In genomic region chrX:123859828-123860505, GRCh38 we compare ENCODE assay signal across 8 cellular contexts. TPM values are rescaled to one million over a fixed set of nuclear protein-coding genes. Genes with fewer than 3 reads are reported as not detected.
A peak's percentile ranks its signal among the peaks of the same experiment; 100 is the strongest.
DNase-seq lines count a peak whose midpoint lies in the region; ATAC-seq and TF ChIP-seq lines count a peak whose summit lies in the region.

TSS of gene XIAP (plus strand) at chrX:123860053. CDS start at chrX:123885663, 25,610 bp downstream.

- BruUV-seq in IMR-90 (replicated peaks; lab: Mats Ljungman, UMichigan), result no TSS peak

- POLR2A ChIA-PET in IMR-90 (lab: Charles Lee; ENCODE audit: unreplicated experiment), result interaction anchor here (0.6 kb wide), 1 partner anchor 299 kb away, joined by 6 read pairs; no protein-coding TSS in a partner anchor

- peak within 1 kb of the TSS; percentile 51 for H2AK5ac ChIP-seq in IMR-90 (ENCODE audit: low read depth, low read length)

- H3K23ac ChIP-seq in IMR-90 (ENCODE audit: low read depth, low read length), result peak within 1 kb of the TSS; percentile 35

- dilution Hi-C loops in IMR-90 (cut with HindIII; ENCODE audit: low sequenced_read_pairs, unreplicated experiment), result no loop called here

- TF ChIP-seq RAD21 in IMR-90 (IDR thresholded peaks at IDR 0.05; ENCODE audit: low read length) (no peak), neural cell (conservative IDR thresholded peaks at IDR 0.05) (no peak)

- intact Hi-C loops in IMR-90 (cut with micrococcal nuclease), result no loop called here

- H2AK9ac ChIP-seq in IMR-90 (replicated peaks; ENCODE audit: low read depth, low read length, poor library complexity), result peak within 1 kb of the TSS; percentile 87

- H4K20me1 ChIP-seq in IMR-90 (ENCODE audit: insufficient read depth, low read length) (no peaks in the 10 kb centered on the region), neural cell (ENCODE audit: insufficient read depth) (no peaks in the 10 kb centered on the region)

- peak within 1 kb of the TSS; percentile 96 for H3K4me2 ChIP-seq in IMR-90 (ENCODE audit: low read depth, low read length)
- H3K4me2 ChIP-seq in neural cell (ENCODE audit: low read length), result peak within 1 kb of the TSS; percentile 51

- H3K4me1 ChIP-seq in IMR-90 (ENCODE audit: control insufficient read depth, insufficient read depth, low read length), result no peaks in the 10 kb centered on the region
- peaks cover 3% of the 10 kb centered on the region for H3K4me1 ChIP-seq in stomach smooth muscle (ENCODE audit: control insufficient read depth, insufficient read depth, low read length)

- no peaks in the 10 kb centered on the region for H3K27me3 ChIP-seq in IMR-90 (ENCODE audit: control insufficient read depth, insufficient read depth, low read length)
- no peaks in the 10 kb centered on the region for H3K27me3 ChIP-seq in neural cell (ENCODE audit: insufficient read depth, low read depth, low read length)
- no peaks in the 10 kb centered on the region for H3K27me3 ChIP-seq in stomach smooth muscle (ENCODE audit: control insufficient read depth in 1 of 2, insufficient read depth in 2 of 2, low read length in 2 of 2)

- H3K9me3 ChIP-seq in IMR-90 (ENCODE audit: control insufficient read depth, insufficient read depth, low read length), result no peaks in the 10 kb centered on the region; the same call in 1 of the 2 replicates
- H3K9me3 ChIP-seq in neural cell (ENCODE audit: low read length), result no peaks in the 10 kb centered on the region
- peaks cover 0 to 3% of the 10 kb centered on the region in 2 donors for H3K9me3 ChIP-seq in stomach smooth muscle (ENCODE audit: control insufficient read depth in 2 of 2, low read length in 2 of 2)

- DNase-seq in DMS79 (lab: John Stamatoyannopoulos, UW) (peak; percentile 73), IMR-90 (peak; percentile 84), SHP77 (lab: John Stamatoyannopoulos, UW) (peak; percentile 46 to 70), fibroblast of the conjunctiva (ENCODE audit: low read depth) (peak; percentile 83)
- peak; percentile 85 for DNase-seq in activated effector memory CD4-positive, alpha-beta T cell treated with anti-CD3 and anti-CD28 coated beads, Interleukin-2, amount 50 U/mL, for 16 hours

- H2BK5ac ChIP-seq in IMR-90 (ENCODE audit: low read depth, low read length, poor library complexity, severe bottlenecking), result peak within 1 kb of the TSS; percentile 91

- peak within 1 kb of the TSS; percentile 59; the same call in 1 of the 2 replicates for H2BK120ac ChIP-seq in IMR-90 (ENCODE audit: low read depth, low read length)

- peak within 1 kb of the TSS; percentile 26; the same call in 1 of the 3 replicates for H2BK15ac ChIP-seq in IMR-90 (ENCODE audit: low read depth, low read length)

- ATAC-seq in GM21528 (IDR thresholded peaks at IDR 0.05; ENCODE audit: low FRiP score, unreplicated experiment), result peak; percentile 80
- peak; percentile 96 for ATAC-seq in IMR-90 (ENCODE audit: low read depth)

- peak within 1 kb of the TSS; percentile 63 for H4K91ac ChIP-seq in IMR-90 (ENCODE audit: insufficient read depth, low read depth, low read length)

- H4K5ac ChIP-seq in IMR-90 (ENCODE audit: low read depth, low read length), result peak within 1 kb of the TSS; percentile 97

- 40% methylated on average over 9 of the region's 62 CpGs; no CpG with 5 or more reads in 1 of the 2 experiments for WGBS in IMR-90 (ENCODE audit: extremely low coverage in 2 of 2, insufficient read length in 1 of 2), 2 experiments

- peak within 1 kb of the TSS; percentile 97 for H3K56ac ChIP-seq in IMR-90 (ENCODE audit: extremely low read depth, insufficient read depth, low read length)

- H2AFZ ChIP-seq in IMR-90 (replicated peaks; ENCODE audit: low read length, poor library complexity), result peak within 1 kb of the TSS; percentile 89
- peak within 1 kb of the TSS; percentile 85 for H2AFZ ChIP-seq in neural cell (ENCODE audit: low read depth, low read length)

- peak within 1 kb of the TSS; percentile 90 for H3K4me3 ChIP-seq in IMR-90 (ENCODE audit: insufficient read depth, low read depth, low read length)
- H3K4me3 ChIP-seq in neural cell (ENCODE audit: low read length), result peak within 1 kb of the TSS; percentile 82
- H3K4me3 ChIP-seq in stomach smooth muscle (ENCODE audit: low read length in 2 of 2), result peak within 1 kb of the TSS; percentile 57 to 79

- H3F3A ChIP-seq in neural cell (ENCODE audit: insufficient read depth, low read length, poor library complexity, severe bottlenecking), result no peaks in the 10 kb centered on the region

- peak within 1 kb of the TSS; percentile 89 for H3K4ac ChIP-seq in IMR-90 (ENCODE audit: low read depth, low read length)

- TF ChIP-seq EP300 in neural cell (conservative IDR thresholded peaks at IDR 0.05; ENCODE audit: poor library complexity, severe bottlenecking), result no peak

- H3K79me2 ChIP-seq in neural cell (replicated peaks; ENCODE audit: insufficient read depth, low read length), result peaks cover 9% of the 10 kb centered on the region

- no peaks in the 10 kb centered on the region for H3K36me3 ChIP-seq in IMR-90 (ENCODE audit: control insufficient read depth, insufficient read depth, low read length)
- H3K36me3 ChIP-seq in neural cell (ENCODE audit: insufficient read depth, low read length), result no peaks in the 10 kb centered on the region
- H3K36me3 ChIP-seq in stomach smooth muscle (ENCODE audit: control insufficient read depth in 2 of 2, insufficient read depth in 2 of 2, low read length in 2 of 2), result no peaks in the 10 kb centered on the region

- no peak within 1 kb of the TSS for H2BK20ac ChIP-seq in IMR-90 (ENCODE audit: low read depth, low read length)

- H3K18ac ChIP-seq in IMR-90 (ENCODE audit: low read depth, low read length), result peak within 1 kb of the TSS; percentile 66

- TF ChIP-seq CTCF in IMR-90 (conservative IDR thresholded peaks at IDR 0.05; ENCODE audit: low read depth, low read length), result no peak
- no peak for TF ChIP-seq CTCF in neural cell (IDR thresholded peaks at IDR 0.05; ENCODE audit: poor library complexity, severe bottlenecking)

- TF ChIP-seq POLR2A in IMR-90 (IDR thresholded peaks at IDR 0.05; ENCODE audit: low read depth, low read length), result peak; percentile 86

- H3K9ac ChIP-seq in IMR-90 (ENCODE audit: low read depth, low read length) (peak within 1 kb of the TSS; percentile 78), neural cell (ENCODE audit: low read length) (peak within 1 kb of the TSS; percentile 77), stomach smooth muscle (ENCODE audit: low read length in 2 of 2) (peak within 1 kb of the TSS; percentile 86 to 88)

- H3K9me1 ChIP-seq in IMR-90 (ENCODE audit: insufficient read depth, low read length), result no peaks in the 10 kb centered on the region

- no peaks in the 10 kb centered on the region for H3K79me1 ChIP-seq in IMR-90 (ENCODE audit: low read depth in 1 of 2, low read length in 2 of 2)

- in situ Hi-C loops in IMR-90 (cut with MboI; ENCODE audit: low sequenced_read_pairs), result no loop called here

- CTCF ChIA-PET in IMR-90 (lab: Yijun Ruan, JAX), result no interaction called here

- peak within 1 kb of the TSS; percentile 97 for H3K27ac ChIP-seq in IMR-90 (ENCODE audit: insufficient read depth, low read length)
- H3K27ac ChIP-seq in neural cell (ENCODE audit: low read length), result peak within 1 kb of the TSS; percentile 83
- peak within 1 kb of the TSS; percentile 88 for H3K27ac ChIP-seq in stomach smooth muscle (ENCODE audit: low read length)

- peak within 1 kb of the TSS; percentile 81 for H3K14ac ChIP-seq in IMR-90 (replicated peaks; ENCODE audit: low read depth, low read length)

- H3K9me2 ChIP-seq in neural cell (ENCODE audit: insufficient read depth, low read length), result no peaks in the 10 kb centered on the region

- H4K8ac ChIP-seq in IMR-90 (ENCODE audit: low read depth in 2 of 2, low read length in 2 of 2), result peak within 1 kb of the TSS; percentile 80 to 95

TF ChIP-seq in IMR-90, 13 proteins besides CTCF, POLR2A, EP300 and RAD21:
- TF ChIP-seq CEBPB (IDR thresholded peaks at IDR 0.05; ENCODE audit: low read depth, low read length), result no peak
- TF ChIP-seq MAZ (IDR thresholded peaks at IDR 0.05; ENCODE audit: borderline replicate concordance, low read depth, low read length), result peak; percentile 38; the same call in 1 of the 2 replicates
- no peak for TF ChIP-seq RCOR1 (IDR thresholded peaks at IDR 0.05; ENCODE audit: insufficient replicate concordance, low read length)

TF ChIP-seq in neural cell, 6 proteins besides CTCF, POLR2A, EP300 and RAD21:
- no peak for TF ChIP-seq REST (IDR thresholded peaks at IDR 0.05; ENCODE audit: borderline replicate concordance)
- peak; percentile 36 for TF ChIP-seq MXI1 (conservative IDR thresholded peaks at IDR 0.05; ENCODE audit: poor library complexity, severe bottlenecking)
- TF ChIP-seq POLR2AphosphoS5 (IDR thresholded peaks at IDR 0.05), result peak; percentile 15
- peak; percentile 30 for TF ChIP-seq TAF1 (IDR thresholded peaks at IDR 0.05; ENCODE audit: low read depth)
- TF ChIP-seq EZH2 (IDR thresholded peaks at IDR 0.05; ENCODE audit: borderline replicate concordance, insufficient read depth, low read length, poor library complexity, severe bottlenecking), result no peak
- TF ChIP-seq SMC3 (conservative IDR thresholded peaks at IDR 0.05; ENCODE audit: poor library complexity), result no peak

RNA-seq across cellular contexts. Expression of gene XIAP, which starts in this region (rescaled TPM):
- total RNA-seq in IMR-90 (2012; rRNA removed), result 17.4 and 30.0 TPM in 2 replicates
- polyA plus RNA-seq in IMR-90 (2012; rRNA removed), result 8.1 and 8.9 TPM in 2 replicates
- 3.2 and 5.2 TPM in 2 replicates for polyA plus RNA-seq in IMR-90 (2012; cell fraction: cytosol; rRNA removed)
- polyA plus RNA-seq in IMR-90 (2012; cell fraction: nucleus; rRNA removed; ENCODE audit: low replicate concordance), result 3.6 and 14.6 TPM in 2 replicates
- 26.6 and 38.1 TPM in 2 replicates for polyA plus RNA-seq in neural cell
- polyA minus RNA-seq in neural cell, result 68.2 and 97.6 TPM in 2 replicates

Comparison
In these comparisons a context has a peak if more than half of its experiments do, and no peak if none do; other contexts are left out.
1. Peak in every context shown above with its lines: DNase-seq, ATAC-seq, H3K4me3 ChIP-seq and H3K27ac ChIP-seq.